Comparison of ENCODE assay signal across 10 cellular contexts in genomic region chr7:23276947-23277346, GRCh38. TPM values are rescaled to one million over a fixed set of nuclear protein-coding genes. Genes with fewer than 3 reads are reported as not detected.
"Had no signal": no experiment of that assay in that cellular context is flagged by ENCODE, and none has a peak within 500 bp of the region (broad histone marks: within the 10 kb centered on the region; RNA-seq: fewer than 3 reads in every experiment).

No MANE protein-coding gene starts in this region.

- H3K4me3 ChIP-seq: colonic mucosa, thoracic aorta, upper lobe of right lung had no signal

- DNase-seq: activated CD8-positive, alpha-beta memory T cell treated with anti-CD3 and anti-CD28 coated beads, Interleukin-2, amount 50 U/mL, for 48 hours; activated naive CD8-positive, alpha-beta T cell treated with anti-CD3 and anti-CD28 coated beads, Interleukin-2, amount 10 ng/mL, durations not matched to agents 7 days and 5 days; left cardiac atrium; upper lobe of right lung had no signal

- H3K27ac Mint-ChIP-seq: activated CD4-positive, alpha-beta memory T cell treated with anti-CD3 and anti-CD28 coated beads, Interleukin-2, amount 10 ng/mL, durations not matched to agents 7 days and 5 days; activated naive CD8-positive, alpha-beta T cell treated with anti-CD3 and anti-CD28 coated beads, Interleukin-2, amount 10 ng/mL, durations not matched to agents 7 days and 5 days; stimulated activated effector memory CD8-positive, alpha-beta T cell treated with anti-CD3 and anti-CD28 coated beads, Interleukin-12 subunit alpha, Interleukin-12 subunit beta, amount 100 ng/mL, for 72 hours had no signal

- H3K4me1 ChIP-seq: colonic mucosa had no signal

- H3K9me3 ChIP-seq: colonic mucosa, thoracic aorta, upper lobe of right lung had no signal

- H3K36me3 ChIP-seq: colonic mucosa, upper lobe of right lung had no signal

- H3K36me3 Mint-ChIP-seq: activated naive CD8-positive, alpha-beta T cell treated with anti-CD3 and anti-CD28 coated beads, Interleukin-2, amount 10 ng/mL, durations not matched to agents 7 days and 5 days; brain; stimulated activated effector memory CD8-positive, alpha-beta T cell treated with anti-CD3 and anti-CD28 coated beads, Interleukin-12 subunit alpha, Interleukin-12 subunit beta, amount 100 ng/mL, for 72 hours had no signal

- H3K27ac ChIP-seq: colonic mucosa, thoracic aorta, upper lobe of right lung had no signal

- H3K4me1 Mint-ChIP-seq: neural crest cell had no signal

- H3K9me3 Mint-ChIP-seq: activated CD4-positive, alpha-beta memory T cell treated with anti-CD3 and anti-CD28 coated beads, Interleukin-2, amount 10 ng/mL, durations not matched to agents 7 days and 5 days; activated naive CD8-positive, alpha-beta T cell treated with anti-CD3 and anti-CD28 coated beads, Interleukin-2, amount 10 ng/mL, durations not matched to agents 7 days and 5 days; neural crest cell; stimulated activated effector memory CD8-positive, alpha-beta T cell treated with anti-CD3 and anti-CD28 coated beads, Interleukin-12 subunit alpha, Interleukin-12 subunit beta, amount 100 ng/mL, for 72 hours had no signal

- H3K4me3 Mint-ChIP-seq: activated CD4-positive, alpha-beta memory T cell treated with anti-CD3 and anti-CD28 coated beads, Interleukin-2, amount 10 ng/mL, durations not matched to agents 7 days and 5 days; activated naive CD8-positive, alpha-beta T cell treated with anti-CD3 and anti-CD28 coated beads, Interleukin-2, amount 10 ng/mL, durations not matched to agents 7 days and 5 days; brain; neural crest cell; stimulated activated effector memory CD8-positive, alpha-beta T cell treated with anti-CD3 and anti-CD28 coated beads, Interleukin-12 subunit alpha, Interleukin-12 subunit beta, amount 100 ng/mL, for 72 hours had no signal

- H3K27me3 ChIP-seq: colonic mucosa, upper lobe of right lung had no signal

RNA-seq across cellular contexts. Expression of gene GPNMB, which starts 30.4 kb away (rescaled TPM):
- total RNA-seq: neural crest cell had no signal
